Comparison of ENCODE assay signal across 26 cellular contexts in the genomic region with DNA sequence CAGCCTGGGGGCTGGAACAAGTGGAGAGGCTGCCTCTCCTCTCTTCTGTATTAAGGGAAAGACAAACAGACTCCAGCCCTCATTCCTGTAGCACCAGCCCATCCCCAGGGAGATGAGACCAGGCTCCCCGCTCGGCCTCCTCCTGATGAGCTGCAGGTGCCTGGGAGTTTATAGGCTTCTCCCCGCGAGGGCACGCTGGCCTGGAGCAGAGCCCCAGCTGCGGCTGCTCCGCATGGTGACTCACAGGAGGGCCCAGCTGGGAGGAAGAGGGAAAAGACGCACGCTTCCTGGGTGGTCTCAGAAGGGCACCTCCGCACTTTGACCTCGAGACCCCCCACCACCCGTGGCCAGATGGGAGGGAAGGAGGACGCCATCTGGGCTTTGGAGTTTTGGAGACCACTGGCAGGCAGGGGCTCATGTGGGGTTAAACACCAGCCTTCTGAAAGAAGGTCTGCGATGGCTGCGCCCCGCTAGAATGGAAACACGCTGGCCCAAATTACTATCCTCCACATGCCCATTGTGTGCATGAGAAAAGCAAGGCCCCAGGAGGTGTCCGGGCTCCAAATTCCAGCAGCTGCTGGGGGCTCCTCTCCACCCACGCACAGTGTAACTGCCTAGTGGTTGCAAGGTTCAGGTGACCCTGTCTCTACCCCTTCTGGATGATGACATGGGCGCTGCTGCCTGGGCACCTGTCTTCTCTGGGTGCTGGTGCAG.
DNase-seq lines count a peak whose midpoint lies in the region; ATAC-seq and TF ChIP-seq lines count a peak whose summit lies in the region.
"Had no signal": no experiment of that assay in that cellular context is flagged by ENCODE, and none has a peak within 500 bp of the region (broad histone marks: within the 10 kb centered on the region; RNA-seq: fewer than 3 reads in every experiment).

No MANE protein-coding gene starts in this region.

- no peak overlapping the region for H3K27ac ChIP-seq in thyroid gland
- H3K27ac ChIP-seq in uterus: no peak overlapping the region
- H3K27ac ChIP-seq: gastrocnemius medialis, tibial nerve had no signal

- TF ChIP-seq CTCF in NB4 (IDR thresholded peaks at IDR 0.05; ENCODE audit: low read depth, low read length): no peak
- TF ChIP-seq CTCF in fibroblast of villous mesenchyme (IDR thresholded peaks at IDR 0.05; ENCODE audit: insufficient read depth, low read depth, low read length): no peak
- no peak for TF ChIP-seq CTCF in thyroid gland (IDR thresholded peaks at IDR 0.05)
- TF ChIP-seq CTCF in uterus (IDR thresholded peaks at IDR 0.05): no peak

- H3K4me3 ChIP-seq in NB4 (ENCODE audit: low read depth, low read length): no peak overlapping the region
- H3K4me3 ChIP-seq in fibroblast of villous mesenchyme (ENCODE audit: low read depth, low read length): no peak overlapping the region
- no peak overlapping the region for H3K4me3 ChIP-seq in thyroid gland (replicated peaks in 1 of 3)
- H3K4me3 ChIP-seq in uterus: no peak overlapping the region
- H3K4me3 ChIP-seq: body of pancreas, gastrocnemius medialis, lung, tibial nerve had no signal

- ATAC-seq in sciatic nerve: peak; percentile 52
- ATAC-seq: gastrocnemius medialis; HCT116; stimulated activated naive CD8-positive, alpha-beta T cell treated with anti-CD3 and anti-CD28 coated beads, Interleukin-15, Interleukin-2, amounts not matched to agents 100 U/mL and 50 U/mL, for 24 hours; T-cell had no signal

- H3K27me3 ChIP-seq in thyroid gland: no peaks in the 10 kb centered on the region
- H3K27me3 ChIP-seq in uterus: no peaks in the 10 kb centered on the region
- H3K27me3 ChIP-seq: body of pancreas, tibial nerve had no signal

- 72 to 80% methylated on average over 18 to 20 of the region's 20 CpGs for WGBS in thyroid gland, 2 donors

- intact Hi-C loops in sciatic nerve (cut with DNase I): no loop called here
- intact Hi-C loops in thyroid gland (cut with DNase I): no loop called here
- intact Hi-C loops in uterus (cut with DNase I; ENCODE audit: low total_unique reads): no loop called here

- H3K4me1 ChIP-seq in thyroid gland: no peaks in the 10 kb centered on the region
- no peaks in the 10 kb centered on the region for H3K4me1 ChIP-seq in uterus
- H3K4me1 ChIP-seq: gastrocnemius medialis had no signal

- H3K36me3 ChIP-seq in thyroid gland: peaks cover 5 to 7% of the 10 kb centered on the region in 2 donors
- H3K36me3 ChIP-seq in uterus: no peaks in the 10 kb centered on the region
- H3K36me3 ChIP-seq: gastrocnemius medialis had no signal

- TF ChIP-seq POLR2A in NB4 (IDR thresholded peaks at IDR 0.05; ENCODE audit: extremely low read depth, insufficient read length) (no peak), thyroid gland (IDR thresholded peaks at IDR 0.05) (no peak), uterus (IDR thresholded peaks at IDR 0.05) (no peak)

- DNase-seq in ELF-1 (ENCODE audit: low read depth, low spot score): peak; percentile 37
- peak; percentile 31 for DNase-seq in NB4 (ENCODE audit: low read depth)
- DNase-seq in fibroblast of villous mesenchyme (ENCODE audit: low read depth): peak; percentile 10
- DNase-seq in sciatic nerve (ENCODE audit: low spot score): no peak
- no peak for DNase-seq in SKM-1 (lab: John Stamatoyannopoulos, UW; ENCODE audit: unreplicated experiment)
- DNase-seq in thyroid gland: no peak
- DNase-seq in uterus: no peak
- no peak for DNase-seq in stimulated activated CD4-positive, alpha-beta T cell treated with anti-CD3 and anti-CD28 coated beads, Interleukin-4, amount 100 ng/mL, for 4 hours
- DNase-seq: activated CD4-positive, alpha-beta T cell treated with anti-CD3 and anti-CD28 coated beads for 4 hours; activated naive CD8-positive, alpha-beta T cell treated with anti-CD3 and anti-CD28 coated beads for 36 hours; DND-41; effector CD8-positive, alpha-beta T cell; gastrocnemius medialis; Kasumi-1; NCI-H1092; NCI-H2029 treated with DMSO at 0.1 percent for 48 hours; NCI-H345; NCI-H82; SHP77 treated with DMSO at 0.1 percent for 48 hours; stimulated activated CD4-positive, alpha-beta T cell treated with anti-CD3 and anti-CD28 coated beads, Interleukin-4, amount 100 ng/mL, for 1 hour; stimulated activated naive CD8-positive, alpha-beta T cell treated with anti-CD3 and anti-CD28 coated beads, Interleukin-15, Interleukin-2, amounts not matched to agents 100 U/mL and 50 U/mL, for 24 hours; T-cell had no signal

- H3K9me3 ChIP-seq in thyroid gland (no peaks in the 10 kb centered on the region), uterus (no peaks in the 10 kb centered on the region)
- H3K9me3 ChIP-seq: body of pancreas, gastrocnemius medialis, tibial nerve had no signal

Comparison
In these comparisons a context has a peak if more than half of its experiments do, and no peak if none do; other contexts are left out.
1. DNase-seq: peak in ELF-1 (single experiment), NB4 (single experiment) and fibroblast of villous mesenchyme (single experiment); none in sciatic nerve (single experiment), SKM-1 (single experiment), thyroid gland (0 of 2), uterus (0 of 2) and stimulated activated CD4-positive, alpha-beta T cell treated with anti-CD3 and anti-CD28 coated beads, Interleukin-4, amount 100 ng/mL, for 4 hours (0 of 2).